29 cellular contexts compared by ENCODE assay signal in the genomic region with DNA sequence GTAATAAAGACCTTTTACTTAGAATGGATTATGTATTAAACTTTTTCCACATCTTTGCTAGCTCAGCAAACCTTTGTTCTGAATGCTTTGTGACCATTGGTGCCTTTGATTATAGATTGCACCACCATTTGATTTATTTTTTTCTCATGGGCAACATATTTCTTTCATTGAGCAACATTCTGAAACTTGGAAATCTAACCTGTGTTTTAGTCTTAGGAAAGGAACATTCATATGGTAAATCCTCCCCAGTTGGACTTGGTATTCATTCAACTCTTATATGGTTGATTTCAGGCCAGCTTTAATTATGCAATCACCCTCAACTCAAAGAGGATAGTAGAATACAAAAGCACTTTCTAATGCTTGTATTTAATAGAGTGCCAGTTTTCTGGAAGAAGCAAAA.
DNase-seq lines count a peak whose midpoint lies in the region; ATAC-seq and TF ChIP-seq lines count a peak whose summit lies in the region.
"Had no signal": no experiment of that assay in that cellular context is flagged by ENCODE, and none has a peak within 500 bp of the region (broad histone marks: within the 10 kb centered on the region; RNA-seq: fewer than 3 reads in every experiment).

No MANE protein-coding gene starts in this region.

- H3K27ac Mint-ChIP-seq in Calu3 (ENCODE audit: unreplicated experiment) (no peak overlapping the region), progenitor cell of endocrine pancreas (no peak overlapping the region)
- H3K27ac Mint-ChIP-seq: activated CD4-positive, alpha-beta T cell treated with anti-CD3 and anti-CD28 coated beads, Interleukin-2, amount 10 ng/mL, durations not matched to agents 7 days and 5 days; activated CD8-positive, alpha-beta memory T cell treated with anti-CD3 and anti-CD28 coated beads, Interleukin-2, amount 10 ng/mL, durations not matched to agents 7 days and 5 days; activated naive CD4-positive, alpha-beta T cell treated with anti-CD3 and anti-CD28 coated beads, Interleukin-2, amount 50 U/mL, for 24 hours; CD14-positive monocyte; naive B cell; stimulated activated naive CD8-positive, alpha-beta T cell treated with anti-CD3 and anti-CD28 coated beads, Interleukin-15, amount 100 ng/mL, for 72 hours; T-helper 2 cell treated with Interferon-gamma antibody and Interleukin-4, amounts not matched to agents 5 μg/mL and 100 μg/mL, for 36 hours had no signal

- DNase-seq in GM04504 (ENCODE audit: low read depth) (peak; percentile 24), astrocyte of the spinal cord (ENCODE audit: low read depth, low spot score) (peak; percentile 36), fibroblast of peridontal ligament (ENCODE audit: extremely low read depth) (peak; percentile 91), renal cortical epithelial cell (ENCODE audit: low read depth) (peak; percentile 83), Calu3 (no peak), progenitor cell of endocrine pancreas (ENCODE audit: low spot score, unreplicated experiment) (no peak), GDM1 (lab: John Stamatoyannopoulos, UW) (no peak)
- DNase-seq: activated CD4-positive, alpha-beta T cell treated with anti-CD3 and anti-CD28 coated beads, Interleukin-2, amount 10 ng/mL, durations not matched to agents 7 days and 5 days; activated CD8-positive, alpha-beta memory T cell treated with anti-CD3 and anti-CD28 coated beads, Interleukin-2, amount 10 ng/mL, durations not matched to agents 7 days and 5 days; glutamatergic neuron; left cardiac atrium; mesendoderm; naive B cell; NCI-H1092 treated with DMSO at 0.1 percent for 48 hours; NCI-H2081; NCI-H345; NCI-H774; ovary; stimulated activated CD4-positive, alpha-beta T cell treated with anti-CD3 and anti-CD28 coated beads, Interleukin-15, amount 100 ng/mL, for 24 hours; stimulated activated naive CD8-positive, alpha-beta T cell treated with anti-CD3 and anti-CD28 coated beads, Interleukin-15, amount 100 ng/mL, for 72 hours; tibial artery had no signal

- H3K27me3 Mint-ChIP-seq in Calu3 (ENCODE audit: unreplicated experiment): no peaks in the 10 kb centered on the region
- H3K27me3 Mint-ChIP-seq in progenitor cell of endocrine pancreas: no peaks in the 10 kb centered on the region
- H3K27me3 Mint-ChIP-seq: activated CD4-positive, alpha-beta T cell treated with anti-CD3 and anti-CD28 coated beads, Interleukin-2, amount 10 ng/mL, durations not matched to agents 7 days and 5 days; activated CD8-positive, alpha-beta memory T cell treated with anti-CD3 and anti-CD28 coated beads, Interleukin-2, amount 10 ng/mL, durations not matched to agents 7 days and 5 days; activated naive CD4-positive, alpha-beta T cell treated with anti-CD3 and anti-CD28 coated beads, Interleukin-2, amount 50 U/mL, for 24 hours; naive B cell; stimulated activated naive CD8-positive, alpha-beta T cell treated with anti-CD3 and anti-CD28 coated beads, Interleukin-15, amount 100 ng/mL, for 72 hours had no signal

- CTCF ChIA-PET in Calu3 (lab: Charles Lee): no interaction called here

- H3K4me3 Mint-ChIP-seq in Calu3 (ENCODE audit: low read depth, unreplicated experiment): no peak overlapping the region
- H3K4me3 Mint-ChIP-seq in progenitor cell of endocrine pancreas (ENCODE audit: low read depth): no peak overlapping the region
- H3K4me3 Mint-ChIP-seq: activated CD4-positive, alpha-beta T cell treated with anti-CD3 and anti-CD28 coated beads, Interleukin-2, amount 10 ng/mL, durations not matched to agents 7 days and 5 days; activated CD8-positive, alpha-beta memory T cell treated with anti-CD3 and anti-CD28 coated beads, Interleukin-2, amount 10 ng/mL, durations not matched to agents 7 days and 5 days; activated naive CD4-positive, alpha-beta T cell treated with anti-CD3 and anti-CD28 coated beads, Interleukin-2, amount 50 U/mL, for 24 hours; CD14-positive monocyte; naive B cell; stimulated activated naive CD8-positive, alpha-beta T cell treated with anti-CD3 and anti-CD28 coated beads, Interleukin-15, amount 100 ng/mL, for 72 hours; T-helper 2 cell treated with Interferon-gamma antibody and Interleukin-4, amounts not matched to agents 5 μg/mL and 100 μg/mL, for 36 hours had no signal

- no peak overlapping the region for H3K4me3 ChIP-seq in astrocyte of the spinal cord (ENCODE audit: low read depth, low read length)
- H3K4me3 ChIP-seq: ascending aorta, ovary, right atrium auricular region, SK-N-MC, tibial artery had no signal

- BruUV-seq in Calu3 (replicated peaks; lab: Mats Ljungman, UMichigan): no TSS peak

- in situ Hi-C loops in astrocyte of the spinal cord (cut with HindIII; ENCODE audit: low sequenced_read_pairs): no loop called here

- ATAC-seq in GM18870 (IDR thresholded peaks at IDR 0.05; ENCODE audit: unreplicated experiment): no peak
- ATAC-seq: activated CD8-positive, alpha-beta memory T cell treated with anti-CD3 and anti-CD28 coated beads, Interleukin-2, amount 10 ng/mL, durations not matched to agents 7 days and 5 days; esophagus mucosa; left cardiac atrium; stimulated activated naive CD8-positive, alpha-beta T cell treated with anti-CD3 and anti-CD28 coated beads, Interleukin-15, amount 100 ng/mL, for 72 hours had no signal

- H3K36me3 Mint-ChIP-seq in Calu3 (ENCODE audit: insufficient read depth, unreplicated experiment): no peaks in the 10 kb centered on the region
- H3K36me3 Mint-ChIP-seq in progenitor cell of endocrine pancreas (ENCODE audit: insufficient read depth): no peaks in the 10 kb centered on the region
- H3K36me3 Mint-ChIP-seq: activated CD8-positive, alpha-beta memory T cell treated with anti-CD3 and anti-CD28 coated beads, Interleukin-2, amount 10 ng/mL, durations not matched to agents 7 days and 5 days; activated naive CD4-positive, alpha-beta T cell treated with anti-CD3 and anti-CD28 coated beads, Interleukin-2, amount 50 U/mL, for 24 hours; CD14-positive monocyte; naive B cell had no signal

- no peaks in the 10 kb centered on the region for H3K4me1 Mint-ChIP-seq in Calu3 (ENCODE audit: low read depth, unreplicated experiment)
- H3K4me1 Mint-ChIP-seq in progenitor cell of endocrine pancreas (ENCODE audit: low read depth): peaks cover 4% of the 10 kb centered on the region
- H3K4me1 Mint-ChIP-seq: activated CD4-positive, alpha-beta T cell treated with anti-CD3 and anti-CD28 coated beads, Interleukin-2, amount 10 ng/mL, durations not matched to agents 7 days and 5 days; activated CD8-positive, alpha-beta memory T cell treated with anti-CD3 and anti-CD28 coated beads, Interleukin-2, amount 10 ng/mL, durations not matched to agents 7 days and 5 days; activated naive CD4-positive, alpha-beta T cell treated with anti-CD3 and anti-CD28 coated beads, Interleukin-2, amount 50 U/mL, for 24 hours; stimulated activated naive CD8-positive, alpha-beta T cell treated with anti-CD3 and anti-CD28 coated beads, Interleukin-15, amount 100 ng/mL, for 72 hours had no signal

- intact Hi-C loops in Calu3 (cut with micrococcal nuclease; ENCODE audit: unreplicated experiment): no loop called here

- H3K9me3 Mint-ChIP-seq in Calu3 (ENCODE audit: low read depth, unreplicated experiment): no peaks in the 10 kb centered on the region
- H3K9me3 Mint-ChIP-seq in progenitor cell of endocrine pancreas (ENCODE audit: low read depth): no peaks in the 10 kb centered on the region
- H3K9me3 Mint-ChIP-seq: activated CD4-positive, alpha-beta T cell treated with anti-CD3 and anti-CD28 coated beads, Interleukin-2, amount 10 ng/mL, durations not matched to agents 7 days and 5 days; activated naive CD4-positive, alpha-beta T cell treated with anti-CD3 and anti-CD28 coated beads, Interleukin-2, amount 50 U/mL, for 24 hours; CD14-positive monocyte; naive B cell; stimulated activated naive CD8-positive, alpha-beta T cell treated with anti-CD3 and anti-CD28 coated beads, Interleukin-15, amount 100 ng/mL, for 72 hours; T-helper 2 cell treated with Interferon-gamma antibody and Interleukin-4, amounts not matched to agents 5 μg/mL and 100 μg/mL, for 36 hours had no signal

- TF ChIP-seq CTCF in astrocyte of the spinal cord (IDR thresholded peaks at IDR 0.05; ENCODE audit: low read depth, low read length) (no peak), Calu3 (IDR thresholded peaks at IDR 0.05; ENCODE audit: unreplicated experiment) (no peak), progenitor cell of endocrine pancreas (IDR thresholded peaks at IDR 0.05; ENCODE audit: unreplicated experiment) (no peak)

Comparison
In these comparisons a context has a peak if more than half of its experiments do, and no peak if none do; other contexts are left out.
1. DNase-seq: peak in GM04504 (single experiment), astrocyte of the spinal cord (single experiment), fibroblast of peridontal ligament (single experiment) and renal cortical epithelial cell (single experiment); none in Calu3 (single experiment), progenitor cell of endocrine pancreas (single experiment) and GDM1 (single experiment).